8 cellular contexts compared by ENCODE assay signal in genomic region chr20:34268851-34269668, GRCh38. TPM values are rescaled to one million over a fixed set of nuclear protein-coding genes. Genes with fewer than 3 reads are reported as not detected.
DNase-seq lines count a peak whose midpoint lies in the region; ATAC-seq and TF ChIP-seq lines count a peak whose summit lies in the region.

No MANE protein-coding gene starts in this region.

- WGBS in smooth muscle cell (ENCODE audit: low lambda C conversion rate), result 16% methylated on average over 59 of the region's 59 CpGs

- DNase-seq in HFFc6 (no peak), astrocyte of the cerebellum (ENCODE audit: low read depth) (no peak), smooth muscle cell (lab: John Stamatoyannopoulos, UW; ENCODE audit: unreplicated experiment) (no peak), SJCRH30 (no peak), KBM-7 (no peak)

- no peaks in the 10 kb centered on the region for H3K9me3 Mint-ChIP-seq in HFFc6

- ATAC-seq in GM21423 (IDR thresholded peaks at IDR 0.05; ENCODE audit: unreplicated experiment), result no peak
- no peak for ATAC-seq in GM21529 (IDR thresholded peaks at IDR 0.05; ENCODE audit: unreplicated experiment)

- H3K36me3 Mint-ChIP-seq in HFFc6 (ENCODE audit: low read depth), result peaks cover 7% of the 10 kb centered on the region

- H3K4me2 ChIP-seq in smooth muscle cell, result peak overlapping the region; percentile 90

- H3K4me3 ChIP-seq in astrocyte of the cerebellum (ENCODE audit: low read depth, low read length) (peak overlapping the region; percentile 33), iPS-18c (ENCODE audit: insufficient read depth, low read depth, low read length) (peak overlapping the region; percentile 11; the same call in 1 of the 2 replicates), smooth muscle cell (peak overlapping the region; percentile 52), SJCRH30 (no peak overlapping the region)

- no peaks in the 10 kb centered on the region for H3K27me3 ChIP-seq in smooth muscle cell (ENCODE audit: low read depth)
- H3K27me3 ChIP-seq in SJCRH30, result no peaks in the 10 kb centered on the region

- peaks cover 6% of the 10 kb centered on the region for H3K4me1 ChIP-seq in smooth muscle cell (ENCODE audit: low read depth)
- peaks cover 7% of the 10 kb centered on the region for H3K4me1 ChIP-seq in SJCRH30

- peaks cover 2% of the 10 kb centered on the region for H3K27me3 Mint-ChIP-seq in HFFc6 (ENCODE audit: insufficient read depth)

- in situ Hi-C loops in astrocyte of the cerebellum (cut with HindIII; ENCODE audit: low sequenced_read_pairs) (no loop called here), KBM-7 (cut with MboI; ENCODE audit: low pct_unique_long_range_greater_than_20kb, low sequenced_read_pairs) (no loop called here)

- no peaks in the 10 kb centered on the region for H3K36me3 ChIP-seq in smooth muscle cell (ENCODE audit: low read depth)
- H3K36me3 ChIP-seq in SJCRH30, result peaks cover 7% of the 10 kb centered on the region

- H3K9ac ChIP-seq in smooth muscle cell (ENCODE audit: low read depth), result peak overlapping the region; percentile 22

- peaks cover 24% of the 10 kb centered on the region for H3K4me1 Mint-ChIP-seq in HFFc6 (ENCODE audit: low read depth)

- no peak overlapping the region for H3K27ac Mint-ChIP-seq in HFFc6

- H3K4me3 Mint-ChIP-seq in HFFc6, result peak overlapping the region; percentile 67

- H3F3A ChIP-seq in smooth muscle cell (ENCODE audit: low read depth), result no peaks in the 10 kb centered on the region

- H2AFZ ChIP-seq in smooth muscle cell (ENCODE audit: low read depth), result peak overlapping the region; percentile 60

- H3K9me3 ChIP-seq in iPS-18c (ENCODE audit: control insufficient read depth, insufficient read depth, low read length) (no peaks in the 10 kb centered on the region), smooth muscle cell (replicated peaks; ENCODE audit: low read depth) (no peaks in the 10 kb centered on the region), SJCRH30 (replicated peaks) (no peaks in the 10 kb centered on the region)

- TF ChIP-seq CTCF in HFFc6 (IDR thresholded peaks at IDR 0.05), result no peak
- TF ChIP-seq CTCF in astrocyte of the cerebellum (IDR thresholded peaks at IDR 0.05; ENCODE audit: low read depth, low read length, missing control alignments), result no peak
- TF ChIP-seq CTCF in smooth muscle cell (IDR thresholded peaks at IDR 0.05; ENCODE audit: borderline replicate concordance, insufficient read depth, poor library complexity, severe bottlenecking), result no peak

- no peaks in the 10 kb centered on the region for H4K20me1 ChIP-seq in smooth muscle cell (ENCODE audit: low read depth)

- no peak overlapping the region for H3K27ac ChIP-seq in smooth muscle cell (ENCODE audit: low read depth)
- no peak overlapping the region for H3K27ac ChIP-seq in SJCRH30

- no peaks in the 10 kb centered on the region for H3K79me2 ChIP-seq in smooth muscle cell (ENCODE audit: low read depth)

RNA-seq across cellular contexts. Expression of gene ASIP, which starts 27.8 kb away (rescaled TPM):
- not detected for total RNA-seq in HFFc6 (2021; fragmentation: NEBNext Ultra II Directional; extraction: Animal tissue kit (Norgen Biotek cat#: 25700))
- not detected in 2 replicates for total RNA-seq in smooth muscle cell
- not detected in 2 replicates for polyA plus RNA-seq in smooth muscle cell
- total RNA-seq in SJCRH30 (2014; rRNA removed; shearing (Covaris generic)), result not detected in 2 replicates

RNA-seq across cellular contexts. Expression of gene AHCY, which starts 34.1 kb away (rescaled TPM):
- total RNA-seq in HFFc6 (2021; fragmentation: NEBNext Ultra II Directional; extraction: Animal tissue kit (Norgen Biotek cat#: 25700)), result 100 to 1,000 TPM; 104 to 150 (median 109) TPM
- total RNA-seq in smooth muscle cell, result 58.3 and 73.8 TPM in 2 replicates
- polyA plus RNA-seq in smooth muscle cell, result 36.2 and 39.4 TPM in 2 replicates
- total RNA-seq in SJCRH30 (2014; rRNA removed; shearing (Covaris generic)), result 240 and 251 TPM in 2 replicates
